ENCODE assay signal across 8 cellular contexts in genomic region chr11:118659314-118659939, GRCh38. TPM values are rescaled to one million over a fixed set of nuclear protein-coding genes. Genes with fewer than 3 reads are reported as not detected.
DNase-seq lines count a peak whose midpoint lies in the region; ATAC-seq and TF ChIP-seq lines count a peak whose summit lies in the region.

No MANE protein-coding gene starts in this region.

- DNase-seq in GM04504 (ENCODE audit: low read depth) (peak; percentile 57), NCI-H2196 treated with DMSO at 0.1 percent for 48 hours (lab: John Stamatoyannopoulos, UW; ENCODE audit: unreplicated experiment) (peak; percentile 76), WERI-Rb-1 (peak; percentile 96), MCF 10A (ENCODE audit: unreplicated experiment) (peak; percentile 84), iPS-NIHi11 (ENCODE audit: low spot score) (peak; percentile 98), smooth muscle cell of the brain vasculature (ENCODE audit: low read depth, low spot score) (peak; percentile 63)

- peak overlapping the region; percentile 13; the same call in 1 of the 2 replicates for H3K27ac ChIP-seq in WERI-Rb-1

- H3K9me3 ChIP-seq in WERI-Rb-1 (ENCODE audit: severe bottlenecking) = no peaks in the 10 kb centered on the region

- no peak overlapping the region for H3K4me3 Mint-ChIP-seq in MCF 10A (ENCODE audit: unreplicated experiment)

- TF ChIP-seq CTCF in WERI-Rb-1 (IDR thresholded peaks at IDR 0.05; ENCODE audit: low read depth, low read length) (peak; percentile 96), MCF 10A (IDR thresholded peaks at IDR 0.05; ENCODE audit: unreplicated experiment) (peak; percentile 96)

- no peaks in the 10 kb centered on the region for H3K9me3 Mint-ChIP-seq in MCF 10A (ENCODE audit: unreplicated experiment)

- H3K27me3 Mint-ChIP-seq in MCF 10A (ENCODE audit: insufficient read depth, unreplicated experiment) = no peaks in the 10 kb centered on the region

- peaks cover 34% of the 10 kb centered on the region for H3K36me3 Mint-ChIP-seq in MCF 10A (ENCODE audit: insufficient read depth, unreplicated experiment)

- intact Hi-C loops in MCF 10A (cut with micrococcal nuclease) = loop anchor here (1.0 to 5.0 kb wide), 4 partner anchors 52 to 512 kb away; partner anchors contain the start of genes PHLDB1 and UPK2

- H3K4me1 Mint-ChIP-seq in MCF 10A (ENCODE audit: insufficient read depth, unreplicated experiment) = no peaks in the 10 kb centered on the region

- no peaks in the 10 kb centered on the region; the same call in 1 of the 2 replicates for H3K36me3 ChIP-seq in WERI-Rb-1

- POLR2A ChIA-PET in MCF 10A (lab: Yijun Ruan, JAX) = interaction anchor here (0.5 to 3.1 kb wide), 6 partner anchors 17 to 64 kb away, joined by 3 to 19 read pairs (median 4); partner anchors contain the start of gene PHLDB1

- CTCF ChIA-PET in MCF 10A (lab: Yijun Ruan, JAX) = interaction anchor here (0.6 to 4.0 kb wide), 15 partner anchors 11 to 447 kb away, joined by 3 to 38 read pairs (median 4); no protein-coding TSS in a partner anchor

- no peaks in the 10 kb centered on the region for H3K27me3 ChIP-seq in WERI-Rb-1 (ENCODE audit: insufficient read depth, low read depth, severe bottlenecking)

- H3K27ac Mint-ChIP-seq in MCF 10A (ENCODE audit: low read depth, unreplicated experiment) = no peak overlapping the region

- ATAC-seq in HG02981 (IDR thresholded peaks at IDR 0.05; ENCODE audit: unreplicated experiment) (peak; percentile 87), HG03469 (IDR thresholded peaks at IDR 0.05; ENCODE audit: unreplicated experiment) (no peak)

- BruUV-seq in MCF 10A (replicated peaks; lab: Mats Ljungman, UMichigan) = no TSS peak

- H3K4me3 ChIP-seq in WERI-Rb-1 (ENCODE audit: low read depth, low read length) = no peak overlapping the region

RNA-seq across cellular contexts. Expression of gene TREH, which starts 20.0 kb away (rescaled TPM):
- total RNA-seq in MCF 10A (2022) = not detected in 2 replicates

RNA-seq across cellular contexts. Expression of gene PHLDB1, which starts 52.0 kb away (rescaled TPM):
- total RNA-seq in MCF 10A (2022) = 31.1 and 36.2 TPM in 2 replicates
